ENCODE assay signal across 8 cellular contexts in genomic region chr3:165185707-165186327, GRCh38. TPM values are rescaled to one million over a fixed set of nuclear protein-coding genes. Genes with fewer than 3 reads are reported as not detected.
A peak's percentile ranks its signal among the peaks of the same experiment; 100 is the strongest.
DNase-seq lines count a peak whose midpoint lies in the region; ATAC-seq, FAIRE-seq and TF ChIP-seq lines count a peak whose summit lies in the region.

No MANE protein-coding gene starts in this region.

- H3K79me2 ChIP-seq in DND-41 (ENCODE audit: insufficient read depth, low read length): no peaks in the 10 kb centered on the region

- H3K9me3 ChIP-seq in DND-41 (ENCODE audit: insufficient read depth, low read length, severe bottlenecking) (no peaks in the 10 kb centered on the region), pancreas (no peaks in the 10 kb centered on the region)

- H3K4me3 ChIP-seq in DND-41 (ENCODE audit: low read depth in 1 of 2, low read length in 2 of 2) (no peak overlapping the region), pancreas (no peak overlapping the region)

- peak overlapping the region; percentile 13; the same call in 1 of the 2 replicates for H3K4me2 ChIP-seq in DND-41 (ENCODE audit: insufficient read depth, low read length)

- H3K36me3 ChIP-seq in DND-41 (ENCODE audit: insufficient read depth, low read length): no peaks in the 10 kb centered on the region
- H3K36me3 ChIP-seq in pancreas: no peaks in the 10 kb centered on the region

- H3K27me3 ChIP-seq in DND-41 (ENCODE audit: insufficient read depth, low read length, poor library complexity): no peaks in the 10 kb centered on the region
- H3K27me3 ChIP-seq in pancreas: peaks cover 0 to 4% (median 0%) of the 10 kb centered on the region in 4 donors

- WGBS in pancreas, 2 donors: 12 to 14% methylated on average over 8 of the region's 8 CpGs

- H3K27ac ChIP-seq in DND-41 (ENCODE audit: low read length) (no peak overlapping the region), pancreas (no peak overlapping the region)

- ATAC-seq in DND-41 (ENCODE audit: insufficient read depth, low read depth): peak; percentile 98
- peak; percentile 96 for ATAC-seq in HG03135 (IDR thresholded peaks at IDR 0.05; ENCODE audit: unreplicated experiment)
- ATAC-seq in pancreas: peak; percentile 83 to 98 (median 94)

- no peak overlapping the region for H3K9ac ChIP-seq in DND-41 (ENCODE audit: low read depth, low read length)

- intact Hi-C loops in pancreas (cut with DNase I): no loop called here

- DNase-seq in DND-41 (peak; percentile 68), GM19240 (ENCODE audit: insufficient read length, low spot score) (peak; percentile 23), NCI-H2081 (lab: John Stamatoyannopoulos, UW) (peak; percentile 90 to 92), fibroblast of the conjunctiva (ENCODE audit: low read depth) (peak; percentile 43), pancreas (peak in 5 of 6 donors; percentile 25 to 62 (median 43)), activated T-cell treated with anti-CD3 and anti-CD28 coated beads for 4 hours (no peak)

- no peak overlapping the region for H2AFZ ChIP-seq in DND-41 (ENCODE audit: low read depth, low read length)

- no peaks in the 10 kb centered on the region; the same call in 1 of the 2 replicates for H3K4me1 ChIP-seq in DND-41 (ENCODE audit: insufficient read depth, low read length)
- no peaks in the 10 kb centered on the region for H3K4me1 ChIP-seq in pancreas

- no peaks in the 10 kb centered on the region for H4K20me1 ChIP-seq in DND-41 (ENCODE audit: insufficient read depth, low read length)

- FAIRE-seq in TTC549 (lab: Jason Lieb, UNC) (peak; percentile 43), pancreas (lab: Jason Lieb, UNC) (peak; percentile 77)

- TF ChIP-seq CTCF in DND-41 (IDR thresholded peaks at IDR 0.05; ENCODE audit: borderline replicate concordance, extremely low read depth, low read length, poor library complexity, severe bottlenecking) (peak; percentile 91), pancreas (IDR thresholded peaks at IDR 0.05) (peak; percentile 53 to 76 (median 67))

RNA-seq across cellular contexts. Expression of gene SLITRK3, which starts 10.4 kb away (rescaled TPM):
- total RNA-seq in pancreas: under 1 TPM in 3 of 6 donors, not detected in 3; 0.03 to 0.12 (median 0.03) TPM
- under 1 TPM in 1 of 2 donors, not detected in 1; 0.02 TPM for polyA plus RNA-seq in pancreas
